7 cellular contexts compared by ENCODE assay signal in genomic region chr3:11944052-11944673, GRCh38.
DNase-seq lines count a peak whose midpoint lies in the region; ATAC-seq and TF ChIP-seq lines count a peak whose summit lies in the region.

No MANE protein-coding gene starts in this region.

- no peaks in the 10 kb centered on the region for H3K36me3 Mint-ChIP-seq in naive thymus-derived CD4-positive, alpha-beta T cell

- no peak overlapping the region for H3K27ac ChIP-seq in naive thymus-derived CD4-positive, alpha-beta T cell (ENCODE audit: low read depth, low read length)

- H3K27me3 ChIP-seq in naive thymus-derived CD4-positive, alpha-beta T cell (ENCODE audit: control insufficient read depth in 2 of 2, insufficient read depth in 2 of 2, low read length in 2 of 2), result no peaks in the 10 kb centered on the region
- H3K27me3 ChIP-seq in MG63, result no peaks in the 10 kb centered on the region

- H3K4me1 Mint-ChIP-seq in naive thymus-derived CD4-positive, alpha-beta T cell, result no peaks in the 10 kb centered on the region

- H3K27me3 Mint-ChIP-seq in naive thymus-derived CD4-positive, alpha-beta T cell, result peaks cover 0 to 16% (median 10%) of the 10 kb centered on the region in 5 donors

- DNase-seq in GM12864 (ENCODE audit: low read depth), result no peak
- DNase-seq in NCI-H146 treated with DMSO at 0.1 percent for 48 hours (lab: John Stamatoyannopoulos, UW; ENCODE audit: unreplicated experiment), result peak; percentile 31
- peak; percentile 24 to 47 for DNase-seq in cardiac fibroblast (ENCODE audit: low read depth in 2 of 2)
- peak; percentile 68 for DNase-seq in medulla oblongata (ENCODE audit: extremely low spot score)
- DNase-seq in stimulated activated CD4-positive, alpha-beta T cell treated with anti-CD3 and anti-CD28 coated beads, Interleukin-2, amount 100 ng/mL, for 48 hours, result no peak
- DNase-seq in naive thymus-derived CD4-positive, alpha-beta T cell, result no peak
- no peak for DNase-seq in MG63

- H3K9me3 Mint-ChIP-seq in naive thymus-derived CD4-positive, alpha-beta T cell, result peaks cover 0 to 32% (median 13%) of the 10 kb centered on the region in 11 donors

- POLR2A ChIA-PET in naive thymus-derived CD4-positive, alpha-beta T cell (lab: Charles Lee), result no interaction called here

- H3K36me3 ChIP-seq in naive thymus-derived CD4-positive, alpha-beta T cell (ENCODE audit: control insufficient read depth in 2 of 3, insufficient read depth in 3 of 3, low read length in 3 of 3), result no peaks in the 10 kb centered on the region
- H3K36me3 ChIP-seq in MG63, result no peaks in the 10 kb centered on the region

- CTCF ChIA-PET in naive thymus-derived CD4-positive, alpha-beta T cell (lab: Charles Lee), result no interaction called here

- no peak overlapping the region for H3K27ac Mint-ChIP-seq in naive thymus-derived CD4-positive, alpha-beta T cell

- intact Hi-C loops in naive thymus-derived CD4-positive, alpha-beta T cell (cut with micrococcal nuclease), result no loop called here

- H3K4me1 ChIP-seq in naive thymus-derived CD4-positive, alpha-beta T cell (ENCODE audit: control insufficient read depth in 2 of 2, insufficient read depth in 2 of 2, low read length in 2 of 2), result no peaks in the 10 kb centered on the region

- ATAC-seq in naive thymus-derived CD4-positive, alpha-beta T cell, result no peak

- H3K4me3 ChIP-seq in GM12864 (ENCODE audit: low read depth, low read length) (no peak overlapping the region), cardiac fibroblast (replicated peaks in 1 of 2; ENCODE audit: low read depth in 2 of 2, low read length in 2 of 2) (no peak overlapping the region), MG63 (no peak overlapping the region)
- no peak overlapping the region for H3K4me3 ChIP-seq in naive thymus-derived CD4-positive, alpha-beta T cell (ENCODE audit: low read length)

- TF ChIP-seq CTCF in GM12864 (IDR thresholded peaks at IDR 0.05; ENCODE audit: low read depth, low read length, missing control alignments), result peak; percentile 38
- peak; percentile 69 for TF ChIP-seq CTCF in cardiac fibroblast (IDR thresholded peaks at IDR 0.05; ENCODE audit: low read depth, low read length)

- H3K4me3 Mint-ChIP-seq in naive thymus-derived CD4-positive, alpha-beta T cell, result no peak overlapping the region

- peaks cover 0 to 9% (median 0%) of the 10 kb centered on the region in 3 experiments for H3K9me3 ChIP-seq in naive thymus-derived CD4-positive, alpha-beta T cell (ENCODE audit: control insufficient read depth in 2 of 3, low read length in 3 of 3)
- H3K9me3 ChIP-seq in MG63, result no peaks in the 10 kb centered on the region

Comparison
In these comparisons a context has a peak if more than half of its experiments do, and no peak if none do; other contexts are left out.
1. DNase-seq: peak in NCI-H146 treated with DMSO at 0.1 percent for 48 hours (single experiment), cardiac fibroblast (2 of 2) and medulla oblongata (single experiment); none in GM12864 (single experiment), stimulated activated CD4-positive, alpha-beta T cell treated with anti-CD3 and anti-CD28 coated beads, Interleukin-2, amount 100 ng/mL, for 48 hours (0 of 2), naive thymus-derived CD4-positive, alpha-beta T cell (0 of 9) and MG63 (single experiment).